Comparison of ENCODE assay signal across 22 cellular contexts in genomic region chr16:19712418-19713058, GRCh38.
"Had no signal": no experiment of that assay in that cellular context is flagged by ENCODE, and none has a peak within 500 bp of the region (broad histone marks: within the 10 kb centered on the region; RNA-seq: fewer than 3 reads in every experiment).

No MANE protein-coding gene starts in this region.

- H3K9me3 Mint-ChIP-seq: immature natural killer cell; natural killer cell; stimulated activated memory B cell treated with anti-CD40 and anti-IgM and Interleukin-4, amounts not matched to agents 10 μg/mL and 1 μg/mL and 100 μg/mL, for 72 hours; type B pancreatic cell had no signal

- H3K9me3 ChIP-seq: pancreas, testis, tibial artery had no signal

- ATAC-seq: left lobe of liver; natural killer cell; pancreas; sciatic nerve; stimulated activated memory B cell treated with anti-CD40 and anti-IgM and Interleukin-4, amounts not matched to agents 10 μg/mL and 1 μg/mL and 100 μg/mL, for 72 hours; stimulated activated naive CD8-positive, alpha-beta T cell treated with anti-CD3 and anti-CD28 coated beads, Interleukin-15, Interleukin-2, amounts not matched to agents 100 U/mL and 50 U/mL, for 24 hours had no signal

- H3K27ac Mint-ChIP-seq: immature natural killer cell; memory B cell; natural killer cell; stimulated activated memory B cell treated with anti-CD40 and anti-IgM and Interleukin-4, amounts not matched to agents 10 μg/mL and 1 μg/mL and 100 μg/mL, for 72 hours; type B pancreatic cell had no signal

- H3K27me3 ChIP-seq: dorsolateral prefrontal cortex, pancreas, testis, tibial artery had no signal

- DNase-seq: effector CD4-positive, alpha-beta T cell; hypothalamus; immature natural killer cell; islet precursor cell; natural killer cell; occipital lobe; retina; stimulated activated CD4-positive, alpha-beta T cell treated with anti-CD3 and anti-CD28 coated beads, Interleukin-4, amount 100 ng/mL, for 4 hours; stimulated activated naive CD8-positive, alpha-beta T cell treated with anti-CD3 and anti-CD28 coated beads, Interleukin-15, Interleukin-2, amounts not matched to agents 100 U/mL and 50 U/mL, for 24 hours; substantia nigra; testis; tibial artery had no signal

- H3K4me3 Mint-ChIP-seq: immature natural killer cell; memory B cell; natural killer cell; stimulated activated memory B cell treated with anti-CD40 and anti-IgM and Interleukin-4, amounts not matched to agents 10 μg/mL and 1 μg/mL and 100 μg/mL, for 72 hours; type B pancreatic cell had no signal

- FAIRE-seq: colon, frontal cortex, pancreas had no signal

- H3K27me3 Mint-ChIP-seq: memory B cell; stimulated activated memory B cell treated with anti-CD40 and anti-IgM and Interleukin-4, amounts not matched to agents 10 μg/mL and 1 μg/mL and 100 μg/mL, for 72 hours; type B pancreatic cell had no signal

- H3K27ac ChIP-seq: pancreas, testis, tibial artery had no signal

- H3K4me3 ChIP-seq: dorsolateral prefrontal cortex, lung, pancreas, testis, tibial artery had no signal
